In genomic region chr1:220241072-220241663, GRCh38 we compare ENCODE assay signal across 26 cellular contexts. TPM values are rescaled to one million over a fixed set of nuclear protein-coding genes. Genes with fewer than 3 reads are reported as not detected.
DNase-seq lines count a peak whose midpoint lies in the region; ATAC-seq and TF ChIP-seq lines count a peak whose summit lies in the region.
"Had no signal": no experiment of that assay in that cellular context is flagged by ENCODE, and none has a peak within 500 bp of the region (broad histone marks: within the 10 kb centered on the region; RNA-seq: fewer than 3 reads in every experiment).

No MANE protein-coding gene starts in this region.

- no peak overlapping the region for H3K18ac ChIP-seq in H9 (ENCODE audit: insufficient read length, low read depth, low read length)

- no peaks in the 10 kb centered on the region for H3K27me3 Mint-ChIP-seq in CD4-positive, CD25-positive, alpha-beta regulatory T cell
- H3K27me3 Mint-ChIP-seq in IgD-negative memory B cell (no peaks in the 10 kb centered on the region), H9 (ENCODE audit: low read depth) (no peaks in the 10 kb centered on the region)
- no peaks in the 10 kb centered on the region for H3K27me3 Mint-ChIP-seq in central memory CD8-positive, alpha-beta T cell
- H3K27me3 Mint-ChIP-seq: activated CD4-positive, alpha-beta memory T cell treated with anti-CD3 and anti-CD28 coated beads for 36 hours; T-helper 17 cell had no signal

- no peak for TF ChIP-seq POLR2A in adrenal gland (IDR thresholded peaks at IDR 0.05)

- no peak overlapping the region for H2BK15ac ChIP-seq in H9 (ENCODE audit: low read depth, low read length)

- H3K27ac Mint-ChIP-seq in CD4-positive, CD25-positive, alpha-beta regulatory T cell: peak overlapping the region in 1 of 3 donors; percentile 38
- H3K27ac Mint-ChIP-seq in IgD-negative memory B cell (peak overlapping the region in 2 of 3 donors; percentile 27 to 46), H9 (no peak overlapping the region)
- H3K27ac Mint-ChIP-seq in central memory CD8-positive, alpha-beta T cell (ENCODE audit: low read depth): peak overlapping the region; percentile 32
- H3K27ac Mint-ChIP-seq: activated CD4-positive, alpha-beta memory T cell treated with anti-CD3 and anti-CD28 coated beads for 36 hours; HFFc6; mesothelial cell of epicardium; nephron progenitor cell; T-helper 17 cell had no signal

- H3K14ac ChIP-seq in H9 (ENCODE audit: insufficient read depth, low read length): no peak overlapping the region

- no peaks in the 10 kb centered on the region for H3K23me2 ChIP-seq in H9 (ENCODE audit: insufficient read length, low read depth, low read length, poor library complexity, severe bottlenecking)

- no peak overlapping the region for H3T11ph ChIP-seq in H9 (ENCODE audit: low read length)

- H3K9me3 Mint-ChIP-seq in CD4-positive, CD25-positive, alpha-beta regulatory T cell: peaks cover 0 to 9% (median 3%) of the 10 kb centered on the region in 7 donors
- H3K9me3 Mint-ChIP-seq in IgD-negative memory B cell (peaks cover 0 to 7% (median 2%) of the 10 kb centered on the region in 3 donors), H9 (peaks cover 13 to 16% of the 10 kb centered on the region in 2 experiments)
- H3K9me3 Mint-ChIP-seq in central memory CD8-positive, alpha-beta T cell: peaks cover 5% of the 10 kb centered on the region

- no peak overlapping the region for H3K23ac ChIP-seq in H9 (ENCODE audit: insufficient read length, low read depth, low read length)

- DNase-seq in CD4-positive, CD25-positive, alpha-beta regulatory T cell: no peak
- DNase-seq in central memory CD8-positive, alpha-beta T cell (ENCODE audit: low spot score in 2 of 2): no peak
- no peak for DNase-seq in HPDE6-E6E7 (ENCODE audit: extremely low spot score)
- no peak for DNase-seq in H9
- DNase-seq in adrenal gland: no peak
- DNase-seq: activated CD4-positive, alpha-beta memory T cell treated with anti-CD3 and anti-CD28 coated beads for 36 hours; activated naive CD4-positive, alpha-beta T cell treated with anti-CD3 and anti-CD28 coated beads, Interleukin-2, amount 50 U/mL, for 16 hours; activated T-cell treated with anti-CD3 and anti-CD28 coated beads for 4 hours; cerebellar nuclear complex; HFFc6; immature natural killer cell; left lung; NCI-H1417; NCI-H446 treated with DMSO at 0.1 percent for 48 hours; nephron progenitor cell; RPMI8226; T-helper 17 cell; testis had no signal

- intact Hi-C loops in adrenal gland (cut with DNase I): no loop called here

- no peak for TF ChIP-seq CTCF in H9 (conservative IDR thresholded peaks at IDR 0.05)
- no peak for TF ChIP-seq CTCF in adrenal gland (IDR thresholded peaks at IDR 0.05)

- H3K27ac ChIP-seq in CD4-positive, CD25-positive, alpha-beta regulatory T cell (ENCODE audit: insufficient read depth, low read length, poor library complexity, severe bottlenecking): no peak overlapping the region
- H3K27ac ChIP-seq in H9 (ENCODE audit: insufficient read length, low read depth, low read length): no peak overlapping the region
- H3K27ac ChIP-seq in adrenal gland: no peak overlapping the region
- H3K27ac ChIP-seq: C4-2B, left lung, parathyroid adenoma, testis, vagina had no signal

- H4K91ac ChIP-seq in H9 (ENCODE audit: insufficient read length, low read depth, low read length): no peak overlapping the region

- peak overlapping the region in 1 of 4 donors; percentile 24 for H3K4me3 Mint-ChIP-seq in CD4-positive, CD25-positive, alpha-beta regulatory T cell
- H3K4me3 Mint-ChIP-seq in IgD-negative memory B cell (peak overlapping the region in 2 of 4 donors; percentile 70), H9 (no peak overlapping the region)
- H3K4me3 Mint-ChIP-seq in central memory CD8-positive, alpha-beta T cell: no peak overlapping the region
- H3K4me3 Mint-ChIP-seq: activated CD4-positive, alpha-beta memory T cell treated with anti-CD3 and anti-CD28 coated beads for 36 hours; HFFc6; immature natural killer cell; mesothelial cell of epicardium; nephron progenitor cell; T-helper 17 cell had no signal

- H2AFZ ChIP-seq in H9 (ENCODE audit: low read length): no peak overlapping the region
- H2AFZ ChIP-seq: parathyroid adenoma had no signal

- H2BK20ac ChIP-seq in H9 (ENCODE audit: low read depth, low read length, poor library complexity, severe bottlenecking): no peak overlapping the region

- H2BK12ac ChIP-seq in H9 (ENCODE audit: insufficient read length, low read depth, low read length): no peak overlapping the region

- H3K79me2 ChIP-seq in H9 (ENCODE audit: insufficient read depth, low read length): peaks cover 13% of the 10 kb centered on the region; the same call in 1 of the 2 replicates

- H3K36me3 ChIP-seq in CD4-positive, CD25-positive, alpha-beta regulatory T cell (ENCODE audit: control insufficient read depth, insufficient read depth, low read length): no peaks in the 10 kb centered on the region
- no peaks in the 10 kb centered on the region for H3K36me3 ChIP-seq in adrenal gland (replicated peaks in 1 of 2)
- H3K36me3 ChIP-seq: left lung, vagina had no signal

- no peak overlapping the region for H2BK5ac ChIP-seq in H9 (ENCODE audit: insufficient read length, low read length)

- no peaks in the 10 kb centered on the region for H3K27me3 ChIP-seq in CD4-positive, CD25-positive, alpha-beta regulatory T cell (ENCODE audit: control insufficient read depth, insufficient read depth, low read length)
- no peaks in the 10 kb centered on the region for H3K27me3 ChIP-seq in H9 (ENCODE audit: insufficient read depth, low read length)
- no peaks in the 10 kb centered on the region for H3K27me3 ChIP-seq in adrenal gland
- H3K27me3 ChIP-seq: left lung, testis, vagina had no signal

- peaks cover 3% of the 10 kb centered on the region for H3K79me1 ChIP-seq in H9 (ENCODE audit: insufficient read depth, low read depth, low read length, poor library complexity, severe bottlenecking)

- H3K4me2 ChIP-seq in H9 (ENCODE audit: insufficient read depth, insufficient read length, low read length): no peak overlapping the region

- no peak overlapping the region for H3K4ac ChIP-seq in H9 (ENCODE audit: low read depth, low read length)

- H3K4me1 ChIP-seq in CD4-positive, CD25-positive, alpha-beta regulatory T cell (ENCODE audit: control insufficient read depth, insufficient read depth, low read length, poor library complexity, severe bottlenecking): peaks cover 4% of the 10 kb centered on the region
- no peaks in the 10 kb centered on the region; the same call in 1 of the 2 replicates for H3K4me1 ChIP-seq in H9 (ENCODE audit: insufficient read depth, low read length)
- peaks cover 0 to 6% of the 10 kb centered on the region in 2 donors for H3K4me1 ChIP-seq in adrenal gland (replicated peaks in 1 of 2)
- H3K4me1 ChIP-seq: left lung, parathyroid adenoma had no signal

- H3K56ac ChIP-seq in H9 (ENCODE audit: insufficient read length, low read depth, low read length): no peak overlapping the region

- no peak for ATAC-seq in CD4-positive, CD25-positive, alpha-beta regulatory T cell (ENCODE audit: low read depth in 2 of 2)
- peak; percentile 40 for ATAC-seq in GM18858 (IDR thresholded peaks at IDR 0.05; ENCODE audit: unreplicated experiment)
- ATAC-seq in central memory CD8-positive, alpha-beta T cell (replicated peaks; ENCODE audit: extremely low read depth, poor library complexity, severe bottlenecking): no peak
- ATAC-seq in HG03196 (IDR thresholded peaks at IDR 0.05; ENCODE audit: unreplicated experiment): no peak
- ATAC-seq: left lung, sciatic nerve, T-helper 17 cell had no signal

- no peak overlapping the region for H3K9ac ChIP-seq in H9 (ENCODE audit: extremely low read depth, insufficient read length, low read length)
- H3K9ac ChIP-seq: parathyroid adenoma had no signal

- no peak overlapping the region for H2BK120ac ChIP-seq in H9 (ENCODE audit: low read depth, low read length, poor library complexity, severe bottlenecking)

- peaks cover 23 to 50% (median 40%) of the 10 kb centered on the region in 4 donors for H3K4me1 Mint-ChIP-seq in CD4-positive, CD25-positive, alpha-beta regulatory T cell
- H3K4me1 Mint-ChIP-seq in IgD-negative memory B cell (peaks cover 41 to 49% (median 43%) of the 10 kb centered on the region in 3 donors), H9 (peaks cover 34 to 35% of the 10 kb centered on the region in 2 experiments)
- peaks cover 46% of the 10 kb centered on the region for H3K4me1 Mint-ChIP-seq in central memory CD8-positive, alpha-beta T cell
- H3K4me1 Mint-ChIP-seq: nephron progenitor cell had no signal

- H2AK5ac ChIP-seq in H9 (ENCODE audit: insufficient read length, low read length): no peak overlapping the region

- H4K8ac ChIP-seq in H9 (replicated peaks; ENCODE audit: insufficient read length, low read depth, low read length): no peak overlapping the region

- no peak overlapping the region for H4K5ac ChIP-seq in H9 (ENCODE audit: insufficient read length, low read depth, low read length)

- no peaks in the 10 kb centered on the region for H4K20me1 ChIP-seq in H9 (ENCODE audit: control insufficient read depth, insufficient read depth, insufficient read length)

- H3K36me3 Mint-ChIP-seq in CD4-positive, CD25-positive, alpha-beta regulatory T cell: peaks cover 22% of the 10 kb centered on the region
- H3K36me3 Mint-ChIP-seq in IgD-negative memory B cell (peaks cover 7% of the 10 kb centered on the region), H9 (ENCODE audit: insufficient read depth in 1 of 3, low read depth in 3 of 3) (peaks cover 5 to 24% (median 19%) of the 10 kb centered on the region in 3 experiments)
- H3K36me3 Mint-ChIP-seq in central memory CD8-positive, alpha-beta T cell (ENCODE audit: insufficient read depth): peaks cover 3% of the 10 kb centered on the region

- WGBS in H9 (ENCODE audit: extremely low coverage, insufficient read length, low lambda C conversion rate): no CpG with 5 or more reads among the region's 2 CpGs
- WGBS in adrenal gland, 4 donors: 83 to 92% (median 84%) methylated on average over 2 of the region's 2 CpGs

- H3K4me3 ChIP-seq in CD4-positive, CD25-positive, alpha-beta regulatory T cell (ENCODE audit: low read depth, low read length): peak overlapping the region; percentile 15
- no peak overlapping the region for H3K4me3 ChIP-seq in adrenal gland
- H3K4me3 ChIP-seq: left lung, testis, vagina had no signal

- peaks cover 0 to 4% of the 10 kb centered on the region in 2 experiments for H3K9me3 ChIP-seq in CD4-positive, CD25-positive, alpha-beta regulatory T cell (ENCODE audit: control insufficient read depth in 2 of 2, low read length in 2 of 2)
- H3K9me3 ChIP-seq in H9 (ENCODE audit: control insufficient read depth, low read depth, low read length) (no peaks in the 10 kb centered on the region), adrenal gland (replicated peaks in 1 of 3) (peaks cover 0 to 4% (median 0%) of the 10 kb centered on the region in 3 donors)
- H3K9me3 ChIP-seq: left lung, testis, vagina had no signal

RNA-seq across cellular contexts. Expression of gene RAB3GAP2, which starts 31.1 kb away (rescaled TPM):
- total RNA-seq in CD4-positive, CD25-positive, alpha-beta regulatory T cell: 48.0 TPM
- 10 to 100 TPM; 13.7 to 23.2 (median 19.8) TPM for polyA plus RNA-seq in CD4-positive, CD25-positive, alpha-beta regulatory T cell
- polyA plus RNA-seq in IgD-negative memory B cell: 25.6 TPM
- total RNA-seq in H9 (2021): 41.6 and 48.3 TPM in 2 replicates
- 10 to 100 TPM; 16.2 to 45.0 (median 30.1) TPM for total RNA-seq in adrenal gland
- polyA plus RNA-seq in adrenal gland: 10 to 100 TPM in 1 of 3 donors, 1 to 10 TPM in 2; 8.0 to 33.4 (median 8.2) TPM

Comparison
In these comparisons a context has a peak if more than half of its experiments do, and no peak if none do; other contexts are left out.
1. H3K27ac Mint-ChIP-seq: peak in IgD-negative memory B cell (2 of 3) and central memory CD8-positive, alpha-beta T cell (single experiment); none in H9 (0 of 3).